34 cellular contexts compared by ENCODE assay signal in genomic region chr1:16298653-16299052, GRCh38. TPM values are rescaled to one million over a fixed set of nuclear protein-coding genes. Genes with fewer than 3 reads are reported as not detected.
DNase-seq lines count a peak whose midpoint lies in the region; ATAC-seq and TF ChIP-seq lines count a peak whose summit lies in the region.
"Had no signal": no experiment of that assay in that cellular context is flagged by ENCODE, and none has a peak within 500 bp of the region (broad histone marks: within the 10 kb centered on the region; RNA-seq: fewer than 3 reads in every experiment).

No MANE protein-coding gene starts in this region.

- H3K9me3 ChIP-seq in gastroesophageal sphincter: no peaks in the 10 kb centered on the region
- no peaks in the 10 kb centered on the region for H3K9me3 ChIP-seq in gastrocnemius medialis
- no peaks in the 10 kb centered on the region for H3K9me3 ChIP-seq in aorta (ENCODE audit: control insufficient read depth, low read length)
- H3K9me3 ChIP-seq: breast epithelium, heart right ventricle, MG63 had no signal

- DNase-seq in left ventricle myocardium superior (no peak), left cardiac atrium (no peak), gastrocnemius medialis (peak in 1 of 2 donors; percentile 58), aorta (no peak), SHP77 treated with DMSO at 0.1 percent for 48 hours (lab: John Stamatoyannopoulos, UW) (no peak)
- DNase-seq in T-helper 2 cell treated with Interferon-gamma antibody and Interleukin-4, amounts not matched to agents 5 μg/mL and 100 μg/mL, for 36 hours (ENCODE audit: low spot score): no peak
- DNase-seq in activated T-cell treated with anti-CD3 and anti-CD28 coated beads, Interleukin-2, amount 50 U/mL, for 48 hours: no peak
- DNase-seq: activated CD4-positive, alpha-beta T cell treated with anti-CD3 and anti-CD28 coated beads, Interleukin-2, amount 10 ng/mL, durations not matched to agents 24 days and 14 days; activated CD8-positive, alpha-beta memory T cell treated with anti-CD3 and anti-CD28 coated beads for 24 hours; activated T-cell treated with anti-CD3 and anti-CD28 coated beads for 4 hours; amygdala; Calu3; CD4-positive, CD25-positive, alpha-beta regulatory T cell; DMS79; effector CD4-positive, alpha-beta T cell; H9; heart right ventricle; KG1; MG63; NCI-H1105 treated with DMSO at 0.1 percent for 48 hours; NCI-H2029; NCI-H2227 treated with DMSO at 0.1 percent for 48 hours; NCI-H526; stimulated activated CD4-positive, alpha-beta T cell treated with anti-CD3 and anti-CD28 coated beads, Interleukin-12 subunit alpha, Interleukin-12 subunit beta, amount 100 ng/mL, for 4 hours; stimulated activated CD4-positive, alpha-beta T cell treated with anti-CD3 and anti-CD28 coated beads, Interleukin-4, amount 100 ng/mL, for 1 hour; SW 1271; T1000 had no signal

- H3K27me3 ChIP-seq in gastroesophageal sphincter (no peaks in the 10 kb centered on the region), gastrocnemius medialis (no peaks in the 10 kb centered on the region), aorta (ENCODE audit: control insufficient read depth in 1 of 2, insufficient read depth in 2 of 2, low read length in 1 of 2) (no peaks in the 10 kb centered on the region)
- H3K27me3 ChIP-seq: breast epithelium, heart right ventricle, MG63 had no signal

- no peak overlapping the region for H3K4me3 ChIP-seq in gastroesophageal sphincter
- no peak overlapping the region for H3K4me3 ChIP-seq in gastrocnemius medialis
- no peak overlapping the region for H3K4me3 ChIP-seq in aorta (ENCODE audit: low read length in 2 of 2)
- H3K4me3 ChIP-seq: breast epithelium, heart right ventricle, MG63 had no signal

- ATAC-seq in left ventricle myocardium superior (peak; percentile 26), left cardiac atrium (no peak), gastroesophageal sphincter (peak; percentile 71), gastrocnemius medialis (peak; percentile 81 to 82), aorta (ENCODE audit: low FRiP score) (no peak)

- H3K27ac ChIP-seq in gastroesophageal sphincter (peak overlapping the region in 1 of 4 donors; percentile 58), gastrocnemius medialis (peak overlapping the region; percentile 48 to 69 (median 53)), aorta (ENCODE audit: low read depth in 1 of 2, low read length in 2 of 2) (peak overlapping the region; percentile 4 to 70)
- H3K27ac ChIP-seq: breast epithelium, HL-60, parathyroid adenoma had no signal

- H3K4me1 Mint-ChIP-seq in T-helper 2 cell treated with Interferon-gamma antibody and Interleukin-4, amounts not matched to agents 5 μg/mL and 100 μg/mL, for 36 hours (ENCODE audit: low read depth): peaks cover 4% of the 10 kb centered on the region
- H3K4me1 Mint-ChIP-seq: activated CD4-positive, alpha-beta T cell treated with anti-CD3 and anti-CD28 coated beads, Interleukin-2, amount 10 ng/mL, durations not matched to agents 24 days and 14 days had no signal

- H3K27me3 Mint-ChIP-seq in T-helper 2 cell treated with Interferon-gamma antibody and Interleukin-4, amounts not matched to agents 5 μg/mL and 100 μg/mL, for 36 hours (ENCODE audit: low read depth): no peaks in the 10 kb centered on the region
- H3K27me3 Mint-ChIP-seq: activated CD4-positive, alpha-beta T cell treated with anti-CD3 and anti-CD28 coated beads, Interleukin-2, amount 10 ng/mL, durations not matched to agents 24 days and 14 days; activated naive CD4-positive, alpha-beta T cell treated with anti-CD3 and anti-CD28 coated beads, Interleukin-2, amount 50 U/mL, for 24 hours; CD4-positive, CD25-positive, alpha-beta regulatory T cell; memory B cell; type B pancreatic cell had no signal

- intact Hi-C loops in left ventricle myocardium superior (cut with micrococcal nuclease) (no loop called here), left cardiac atrium (cut with DNase I) (no loop called here), gastrocnemius medialis (cut with DNase I; ENCODE audit: low total_unique reads) (no loop called here), aorta (cut with DNase I) (loop anchor here in 1 of 2 donors (5.0 kb wide), 1 partner anchor 54 kb away; the partner anchor contains the start of gene FBXO42)

- in situ Hi-C loops in gastrocnemius medialis (cut with MboI; ENCODE audit: low sequenced_read_pairs in 4 of 4): loop anchor here in 1 of 4 donors (10.0 kb wide), 1 partner anchor 56 kb away; the partner anchor contains the start of gene FBXO42

- no peak for TF ChIP-seq POLR2A in gastroesophageal sphincter (IDR thresholded peaks at IDR 0.05)
- TF ChIP-seq POLR2A in gastrocnemius medialis (IDR thresholded peaks at IDR 0.05): no peak

- no peak overlapping the region for H3K4me3 Mint-ChIP-seq in T-helper 2 cell treated with Interferon-gamma antibody and Interleukin-4, amounts not matched to agents 5 μg/mL and 100 μg/mL, for 36 hours
- H3K4me3 Mint-ChIP-seq: activated CD4-positive, alpha-beta T cell treated with anti-CD3 and anti-CD28 coated beads, Interleukin-2, amount 10 ng/mL, durations not matched to agents 24 days and 14 days; activated naive CD4-positive, alpha-beta T cell treated with anti-CD3 and anti-CD28 coated beads, Interleukin-2, amount 50 U/mL, for 24 hours; CD4-positive, CD25-positive, alpha-beta regulatory T cell; H9; memory B cell; type B pancreatic cell had no signal

- H3K36me3 Mint-ChIP-seq in T-helper 2 cell treated with Interferon-gamma antibody and Interleukin-4, amounts not matched to agents 5 μg/mL and 100 μg/mL, for 36 hours (ENCODE audit: low read depth): peaks cover 36% of the 10 kb centered on the region

- H3K36me3 ChIP-seq in gastroesophageal sphincter: peaks cover 0 to 61% of the 10 kb centered on the region in 2 donors
- H3K36me3 ChIP-seq in gastrocnemius medialis: peaks cover 0 to 19% of the 10 kb centered on the region in 2 donors
- peaks cover 0 to 4% of the 10 kb centered on the region in 2 donors for H3K36me3 ChIP-seq in aorta (ENCODE audit: control insufficient read depth in 1 of 2, insufficient read depth in 2 of 2, low read length in 1 of 2)
- H3K36me3 ChIP-seq: breast epithelium had no signal

- 86 to 92% methylated on average over 8 to 12 of the region's 12 CpGs for WGBS in gastroesophageal sphincter (ENCODE audit: low coverage in 1 of 2), 2 donors
- WGBS in aorta, 2 donors: 75 to 84% methylated on average over 12 of the region's 12 CpGs

- peaks cover 0 to 23% (median 0%) of the 10 kb centered on the region in 3 donors for H3K4me1 ChIP-seq in gastroesophageal sphincter
- H3K4me1 ChIP-seq in gastrocnemius medialis: peaks cover 15 to 26% of the 10 kb centered on the region in 2 donors
- peaks cover 7 to 9% of the 10 kb centered on the region in 2 donors for H3K4me1 ChIP-seq in aorta (ENCODE audit: control insufficient read depth in 1 of 2, insufficient read depth in 2 of 2, low read length in 2 of 2)
- H3K4me1 ChIP-seq: breast epithelium, parathyroid adenoma had no signal

- no peak overlapping the region for H3K27ac Mint-ChIP-seq in T-helper 2 cell treated with Interferon-gamma antibody and Interleukin-4, amounts not matched to agents 5 μg/mL and 100 μg/mL, for 36 hours
- H3K27ac Mint-ChIP-seq: activated CD4-positive, alpha-beta T cell treated with anti-CD3 and anti-CD28 coated beads, Interleukin-2, amount 10 ng/mL, durations not matched to agents 24 days and 14 days; activated naive CD4-positive, alpha-beta T cell treated with anti-CD3 and anti-CD28 coated beads, Interleukin-2, amount 50 U/mL, for 24 hours; memory B cell; type B pancreatic cell had no signal

- H3K9me3 Mint-ChIP-seq in T-helper 2 cell treated with Interferon-gamma antibody and Interleukin-4, amounts not matched to agents 5 μg/mL and 100 μg/mL, for 36 hours: no peaks in the 10 kb centered on the region
- H3K9me3 Mint-ChIP-seq: activated CD4-positive, alpha-beta T cell treated with anti-CD3 and anti-CD28 coated beads, Interleukin-2, amount 10 ng/mL, durations not matched to agents 24 days and 14 days; activated naive CD4-positive, alpha-beta T cell treated with anti-CD3 and anti-CD28 coated beads, Interleukin-2, amount 50 U/mL, for 24 hours; H9; memory B cell; type B pancreatic cell had no signal

- no peak for TF ChIP-seq CTCF in gastroesophageal sphincter (IDR thresholded peaks at IDR 0.05)
- TF ChIP-seq CTCF in gastrocnemius medialis (IDR thresholded peaks at IDR 0.05 in 4 of 5, conservative IDR thresholded peaks at IDR 0.05 in 1 of 5): no peak

- TF ChIP-seq EP300 in gastroesophageal sphincter (IDR thresholded peaks at IDR 0.05): no peak

RNA-seq across cellular contexts. Expression of gene FBXO42, which starts 53.6 kb away (rescaled TPM):
- total RNA-seq in left ventricle myocardium superior: 23.1 TPM
- 10 to 100 TPM; 14.1 to 15.1 TPM for total RNA-seq in left cardiac atrium
- total RNA-seq in gastroesophageal sphincter: 10 to 100 TPM; 26.8 to 33.0 (median 29.7) TPM
- 10 to 100 TPM; 23.1 to 32.4 (median 27.2) TPM for total RNA-seq in gastrocnemius medialis
- total RNA-seq in aorta: 10 to 100 TPM; 32.5 to 33.3 TPM
- polyA plus RNA-seq in aorta: 10 to 100 TPM in 1 of 2 donors, 1 to 10 TPM in 1; 9.4 to 33.2 TPM

Comparison
In these comparisons a context has a peak if more than half of its experiments do, and no peak if none do; other contexts are left out.
1. ATAC-seq: peak in left ventricle myocardium superior (single experiment), gastroesophageal sphincter (single experiment) and gastrocnemius medialis (2 of 2); none in left cardiac atrium (0 of 2) and aorta (single experiment).